In the genomic region with DNA sequence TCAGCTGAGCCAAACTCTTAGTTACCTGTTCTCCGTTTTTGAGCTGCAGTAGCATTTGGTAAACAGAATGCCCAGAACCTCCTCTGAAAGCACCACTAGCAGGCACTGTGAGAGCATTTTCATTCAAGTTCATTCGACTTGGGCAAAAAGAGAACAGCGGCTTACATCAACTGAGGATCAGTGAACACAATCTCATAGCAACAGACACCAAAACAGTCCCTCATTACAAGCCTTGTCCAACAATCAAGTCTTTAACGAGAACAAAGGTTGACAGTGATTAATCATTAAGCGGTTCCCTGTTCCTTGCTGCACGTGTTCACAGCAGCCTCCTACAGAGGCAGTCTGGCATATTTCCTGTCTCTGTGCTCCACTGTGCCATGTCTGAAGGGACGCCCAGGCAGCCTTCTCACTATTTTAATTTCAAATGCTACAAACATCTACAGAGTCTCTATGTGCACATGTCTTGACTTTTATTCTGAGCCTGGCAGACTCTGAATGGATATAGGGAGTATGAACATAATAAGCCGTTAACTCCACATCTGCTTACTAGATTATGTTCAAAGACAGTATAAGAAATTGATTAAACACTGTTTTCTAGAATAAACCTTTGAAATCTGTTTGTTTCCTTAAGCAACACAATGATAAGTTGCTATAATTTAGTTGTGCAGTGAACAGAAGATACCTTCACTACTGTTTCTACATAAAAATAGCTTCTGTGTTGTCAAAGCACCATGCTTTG, we compare ENCODE assay signal across 1 cellular context.
TF ChIP-seq lines count a peak whose summit lies in the region.

No MANE protein-coding gene starts in this region.

TF ChIP-seq in HepG2, 621 proteins besides CTCF, POLR2A, EP300 and RAD21 (continued from another document and continues in another):
- TF ChIP-seq CBFB (CRISPR knock-in tag; IDR thresholded peaks at IDR 0.05) (0 out of 2 replicates have a peak, but pooled peaks have one; percentile 39), ZNF282 (IDR thresholded peaks at IDR 0.05; ENCODE audit: partially characterized antibody) (no peak), XBP1 (CRISPR knock-in tag; IDR thresholded peaks at IDR 0.05) (no peak), ZNF746 (CRISPR knock-in tag; IDR thresholded peaks at IDR 0.05) (no peak; the same call in 1 of the 2 replicates), ZNF33A (CRISPR knock-in tag; IDR thresholded peaks at IDR 0.05; ENCODE audit: borderline replicate concordance) (no peak), RBAK (CRISPR knock-in tag; IDR thresholded peaks at IDR 0.05) (no peak), ZNF510 (CRISPR knock-in tag; IDR thresholded peaks at IDR 0.05; ENCODE audit: low read depth) (0 out of 2 replicates have a peak, but pooled peaks have one; percentile 62), ZNF788 (CRISPR knock-in tag; IDR thresholded peaks at IDR 0.05; ENCODE audit: borderline replicate concordance) (peak; percentile 74; the same call in 1 of the 2 replicates), TBL1XR1 (IDR thresholded peaks at IDR 0.05; ENCODE audit: borderline replicate concordance, low read length, partially characterized antibody) (peak; percentile 51), ZNF549 (CRISPR knock-in tag; IDR thresholded peaks at IDR 0.05) (no peak), FOSL2 (CRISPR knock-in tag; IDR thresholded peaks at IDR 0.05) (peak; percentile 84), CC2D1A (CRISPR knock-in tag; IDR thresholded peaks at IDR 0.05) (no peak), DNMT1 (CRISPR knock-in tag; IDR thresholded peaks at IDR 0.05) (no peak), MAZ (IDR thresholded peaks at IDR 0.05; ENCODE audit: borderline replicate concordance, low read depth, low read length) (no peak), MAZ (CRISPR knock-in tag; IDR thresholded peaks at IDR 0.05; ENCODE audit: low read depth) (0 out of 2 replicates have a peak, but pooled peaks have one; percentile 23), ZNF546 (CRISPR knock-in tag; conservative IDR thresholded peaks at IDR 0.05) (no peak), ZNF619 (CRISPR knock-in tag; IDR thresholded peaks at IDR 0.05) (no peak; the same call in 1 of the 2 replicates), FOXA3 (CRISPR knock-in tag; IDR thresholded peaks at IDR 0.05) (peak; percentile 83), ESRRA (CRISPR knock-in tag; IDR thresholded peaks at IDR 0.05; ENCODE audit: low read depth) (no peak), SRF (IDR thresholded peaks at IDR 0.05; ENCODE audit: low read depth, low read length) (no peak), HOXA7 (CRISPR knock-in tag; IDR thresholded peaks at IDR 0.05) (no peak), CBX2 (IDR thresholded peaks at IDR 0.05; ENCODE audit: low read depth, low read length) (no peak), CBX2 (CRISPR knock-in tag; IDR thresholded peaks at IDR 0.05; ENCODE audit: low read depth) (no peak), ZNF335 (CRISPR knock-in tag; IDR thresholded peaks at IDR 0.05) (no peak), EZH2 (conservative IDR thresholded peaks at IDR 0.05; ENCODE audit: low read depth, low read length) (no peak), ARNT (IDR thresholded peaks at IDR 0.05) (no peak), HNF4A (CRISPR knock-in tag; IDR thresholded peaks at IDR 0.05) (peak; percentile 85), ZNF629 (CRISPR knock-in tag; conservative IDR thresholded peaks at IDR 0.05) (peak; percentile 27), MATR3 (CRISPR knock-in tag; IDR thresholded peaks at IDR 0.05) (no peak), TAF15 (IDR thresholded peaks at IDR 0.05; ENCODE audit: low read depth, low read length, poor library complexity, severe bottlenecking) (no peak)
- TF ChIP-seq, protein P1, sequence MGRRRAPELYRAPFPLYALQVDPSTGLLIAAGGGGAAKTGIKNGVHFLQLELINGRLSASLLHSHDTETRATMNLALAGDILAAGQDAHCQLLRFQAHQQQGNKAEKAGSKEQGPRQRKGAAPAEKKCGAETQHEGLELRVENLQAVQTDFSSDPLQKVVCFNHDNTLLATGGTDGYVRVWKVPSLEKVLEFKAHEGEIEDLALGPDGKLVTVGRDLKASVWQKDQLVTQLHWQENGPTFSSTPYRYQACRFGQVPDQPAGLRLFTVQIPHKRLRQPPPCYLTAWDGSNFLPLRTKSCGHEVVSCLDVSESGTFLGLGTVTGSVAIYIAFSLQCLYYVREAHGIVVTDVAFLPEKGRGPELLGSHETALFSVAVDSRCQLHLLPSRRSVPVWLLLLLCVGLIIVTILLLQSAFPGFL (CRISPR knock-in tag; IDR thresholded peaks at IDR 0.05), result no peak
- TF ChIP-seq, protein P2, sequence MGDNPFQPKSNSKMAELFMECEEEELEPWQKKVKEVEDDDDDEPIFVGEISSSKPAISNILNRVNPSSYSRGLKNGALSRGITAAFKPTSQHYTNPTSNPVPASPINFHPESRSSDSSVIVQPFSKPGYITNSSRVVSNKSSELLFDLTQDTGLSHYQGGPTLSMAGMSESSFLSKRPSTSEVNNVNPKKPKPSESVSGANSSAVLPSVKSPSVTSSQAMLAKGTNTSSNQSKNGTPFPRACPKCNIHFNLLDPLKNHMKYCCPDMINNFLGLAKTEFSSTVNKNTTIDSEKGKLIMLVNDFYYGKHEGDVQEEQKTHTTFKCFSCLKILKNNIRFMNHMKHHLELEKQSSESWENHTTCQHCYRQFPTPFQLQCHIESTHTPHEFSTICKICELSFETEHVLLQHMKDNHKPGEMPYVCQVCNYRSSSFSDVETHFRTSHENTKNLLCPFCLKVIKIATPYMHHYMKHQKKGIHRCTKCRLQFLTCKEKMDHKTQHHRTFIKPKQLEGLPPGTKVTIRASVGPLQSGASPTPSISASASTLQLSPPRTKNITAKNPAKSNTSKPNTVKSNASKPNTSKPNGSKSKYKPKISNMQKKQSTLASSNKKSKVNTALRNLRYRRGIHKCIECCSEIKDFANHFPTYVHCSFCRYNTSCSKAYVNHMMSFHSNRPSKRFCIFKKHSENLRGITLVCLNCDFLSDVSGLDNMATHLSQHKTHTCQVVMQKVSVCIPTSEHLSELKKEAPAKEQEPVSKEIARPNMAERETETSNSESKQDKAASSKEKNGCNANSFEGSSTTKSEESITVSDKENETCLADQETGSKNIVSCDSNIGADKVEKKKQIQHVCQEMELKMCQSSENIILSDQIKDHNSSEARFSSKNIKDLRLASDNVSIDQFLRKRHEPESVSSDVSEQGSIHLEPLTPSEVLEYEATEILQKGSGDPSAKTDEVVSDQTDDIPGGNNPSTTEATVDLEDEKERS (CRISPR knock-in tag; IDR thresholded peaks at IDR 0.05), result peak; percentile 84; the same call in 1 of the 2 replicates
- TF ChIP-seq, protein P3, sequence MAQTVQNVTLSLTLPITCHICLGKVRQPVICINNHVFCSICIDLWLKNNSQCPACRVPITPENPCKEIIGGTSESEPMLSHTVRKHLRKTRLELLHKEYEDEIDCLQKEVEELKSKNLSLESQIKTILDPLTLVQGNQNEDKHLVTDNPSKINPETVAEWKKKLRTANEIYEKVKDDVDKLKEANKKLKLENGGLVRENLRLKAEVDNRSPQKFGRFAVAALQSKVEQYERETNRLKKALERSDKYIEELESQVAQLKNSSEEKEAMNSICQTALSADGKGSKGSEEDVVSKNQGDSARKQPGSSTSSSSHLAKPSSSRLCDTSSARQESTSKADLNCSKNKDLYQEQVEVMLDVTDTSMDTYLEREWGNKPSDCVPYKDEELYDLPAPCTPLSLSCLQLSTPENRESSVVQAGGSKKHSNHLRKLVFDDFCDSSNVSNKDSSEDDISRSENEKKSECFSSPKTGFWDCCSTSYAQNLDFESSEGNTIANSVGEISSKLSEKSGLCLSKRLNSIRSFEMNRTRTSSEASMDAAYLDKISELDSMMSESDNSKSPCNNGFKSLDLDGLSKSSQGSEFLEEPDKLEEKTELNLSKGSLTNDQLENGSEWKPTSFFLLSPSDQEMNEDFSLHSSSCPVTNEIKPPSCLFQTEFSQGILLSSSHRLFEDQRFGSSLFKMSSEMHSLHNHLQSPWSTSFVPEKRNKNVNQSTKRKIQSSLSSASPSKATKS (CRISPR knock-in tag; IDR thresholded peaks at IDR 0.05), result no peak
- TF ChIP-seq, protein P4, sequence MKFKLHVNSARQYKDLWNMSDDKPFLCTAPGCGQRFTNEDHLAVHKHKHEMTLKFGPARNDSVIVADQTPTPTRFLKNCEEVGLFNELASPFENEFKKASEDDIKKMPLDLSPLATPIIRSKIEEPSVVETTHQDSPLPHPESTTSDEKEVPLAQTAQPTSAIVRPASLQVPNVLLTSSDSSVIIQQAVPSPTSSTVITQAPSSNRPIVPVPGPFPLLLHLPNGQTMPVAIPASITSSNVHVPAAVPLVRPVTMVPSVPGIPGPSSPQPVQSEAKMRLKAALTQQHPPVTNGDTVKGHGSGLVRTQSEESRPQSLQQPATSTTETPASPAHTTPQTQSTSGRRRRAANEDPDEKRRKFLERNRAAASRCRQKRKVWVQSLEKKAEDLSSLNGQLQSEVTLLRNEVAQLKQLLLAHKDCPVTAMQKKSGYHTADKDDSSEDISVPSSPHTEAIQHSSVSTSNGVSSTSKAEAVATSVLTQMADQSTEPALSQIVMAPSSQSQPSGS (CRISPR knock-in tag; IDR thresholded peaks at IDR 0.05), result no peak; the same call in none of the 2 replicates
- TF ChIP-seq, protein P5, sequence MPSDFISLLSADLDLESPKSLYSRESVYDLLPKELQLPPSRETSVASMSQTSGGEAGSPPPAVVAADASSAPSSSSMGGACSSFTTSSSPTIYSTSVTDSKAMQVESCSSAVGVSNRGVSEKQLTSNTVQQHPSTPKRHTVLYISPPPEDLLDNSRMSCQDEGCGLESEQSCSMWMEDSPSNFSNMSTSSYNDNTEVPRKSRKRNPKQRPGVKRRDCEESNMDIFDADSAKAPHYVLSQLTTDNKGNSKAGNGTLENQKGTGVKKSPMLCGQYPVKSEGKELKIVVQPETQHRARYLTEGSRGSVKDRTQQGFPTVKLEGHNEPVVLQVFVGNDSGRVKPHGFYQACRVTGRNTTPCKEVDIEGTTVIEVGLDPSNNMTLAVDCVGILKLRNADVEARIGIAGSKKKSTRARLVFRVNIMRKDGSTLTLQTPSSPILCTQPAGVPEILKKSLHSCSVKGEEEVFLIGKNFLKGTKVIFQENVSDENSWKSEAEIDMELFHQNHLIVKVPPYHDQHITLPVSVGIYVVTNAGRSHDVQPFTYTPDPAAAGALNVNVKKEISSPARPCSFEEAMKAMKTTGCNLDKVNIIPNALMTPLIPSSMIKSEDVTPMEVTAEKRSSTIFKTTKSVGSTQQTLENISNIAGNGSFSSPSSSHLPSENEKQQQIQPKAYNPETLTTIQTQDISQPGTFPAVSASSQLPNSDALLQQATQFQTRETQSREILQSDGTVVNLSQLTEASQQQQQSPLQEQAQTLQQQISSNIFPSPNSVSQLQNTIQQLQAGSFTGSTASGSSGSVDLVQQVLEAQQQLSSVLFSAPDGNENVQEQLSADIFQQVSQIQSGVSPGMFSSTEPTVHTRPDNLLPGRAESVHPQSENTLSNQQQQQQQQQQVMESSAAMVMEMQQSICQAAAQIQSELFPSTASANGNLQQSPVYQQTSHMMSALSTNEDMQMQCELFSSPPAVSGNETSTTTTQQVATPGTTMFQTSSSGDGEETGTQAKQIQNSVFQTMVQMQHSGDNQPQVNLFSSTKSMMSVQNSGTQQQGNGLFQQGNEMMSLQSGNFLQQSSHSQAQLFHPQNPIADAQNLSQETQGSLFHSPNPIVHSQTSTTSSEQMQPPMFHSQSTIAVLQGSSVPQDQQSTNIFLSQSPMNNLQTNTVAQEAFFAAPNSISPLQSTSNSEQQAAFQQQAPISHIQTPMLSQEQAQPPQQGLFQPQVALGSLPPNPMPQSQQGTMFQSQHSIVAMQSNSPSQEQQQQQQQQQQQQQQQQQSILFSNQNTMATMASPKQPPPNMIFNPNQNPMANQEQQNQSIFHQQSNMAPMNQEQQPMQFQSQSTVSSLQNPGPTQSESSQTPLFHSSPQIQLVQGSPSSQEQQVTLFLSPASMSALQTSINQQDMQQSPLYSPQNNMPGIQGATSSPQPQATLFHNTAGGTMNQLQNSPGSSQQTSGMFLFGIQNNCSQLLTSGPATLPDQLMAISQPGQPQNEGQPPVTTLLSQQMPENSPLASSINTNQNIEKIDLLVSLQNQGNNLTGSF (CRISPR knock-in tag; IDR thresholded peaks at IDR 0.05), result no peak
- TF ChIP-seq, protein P6, sequence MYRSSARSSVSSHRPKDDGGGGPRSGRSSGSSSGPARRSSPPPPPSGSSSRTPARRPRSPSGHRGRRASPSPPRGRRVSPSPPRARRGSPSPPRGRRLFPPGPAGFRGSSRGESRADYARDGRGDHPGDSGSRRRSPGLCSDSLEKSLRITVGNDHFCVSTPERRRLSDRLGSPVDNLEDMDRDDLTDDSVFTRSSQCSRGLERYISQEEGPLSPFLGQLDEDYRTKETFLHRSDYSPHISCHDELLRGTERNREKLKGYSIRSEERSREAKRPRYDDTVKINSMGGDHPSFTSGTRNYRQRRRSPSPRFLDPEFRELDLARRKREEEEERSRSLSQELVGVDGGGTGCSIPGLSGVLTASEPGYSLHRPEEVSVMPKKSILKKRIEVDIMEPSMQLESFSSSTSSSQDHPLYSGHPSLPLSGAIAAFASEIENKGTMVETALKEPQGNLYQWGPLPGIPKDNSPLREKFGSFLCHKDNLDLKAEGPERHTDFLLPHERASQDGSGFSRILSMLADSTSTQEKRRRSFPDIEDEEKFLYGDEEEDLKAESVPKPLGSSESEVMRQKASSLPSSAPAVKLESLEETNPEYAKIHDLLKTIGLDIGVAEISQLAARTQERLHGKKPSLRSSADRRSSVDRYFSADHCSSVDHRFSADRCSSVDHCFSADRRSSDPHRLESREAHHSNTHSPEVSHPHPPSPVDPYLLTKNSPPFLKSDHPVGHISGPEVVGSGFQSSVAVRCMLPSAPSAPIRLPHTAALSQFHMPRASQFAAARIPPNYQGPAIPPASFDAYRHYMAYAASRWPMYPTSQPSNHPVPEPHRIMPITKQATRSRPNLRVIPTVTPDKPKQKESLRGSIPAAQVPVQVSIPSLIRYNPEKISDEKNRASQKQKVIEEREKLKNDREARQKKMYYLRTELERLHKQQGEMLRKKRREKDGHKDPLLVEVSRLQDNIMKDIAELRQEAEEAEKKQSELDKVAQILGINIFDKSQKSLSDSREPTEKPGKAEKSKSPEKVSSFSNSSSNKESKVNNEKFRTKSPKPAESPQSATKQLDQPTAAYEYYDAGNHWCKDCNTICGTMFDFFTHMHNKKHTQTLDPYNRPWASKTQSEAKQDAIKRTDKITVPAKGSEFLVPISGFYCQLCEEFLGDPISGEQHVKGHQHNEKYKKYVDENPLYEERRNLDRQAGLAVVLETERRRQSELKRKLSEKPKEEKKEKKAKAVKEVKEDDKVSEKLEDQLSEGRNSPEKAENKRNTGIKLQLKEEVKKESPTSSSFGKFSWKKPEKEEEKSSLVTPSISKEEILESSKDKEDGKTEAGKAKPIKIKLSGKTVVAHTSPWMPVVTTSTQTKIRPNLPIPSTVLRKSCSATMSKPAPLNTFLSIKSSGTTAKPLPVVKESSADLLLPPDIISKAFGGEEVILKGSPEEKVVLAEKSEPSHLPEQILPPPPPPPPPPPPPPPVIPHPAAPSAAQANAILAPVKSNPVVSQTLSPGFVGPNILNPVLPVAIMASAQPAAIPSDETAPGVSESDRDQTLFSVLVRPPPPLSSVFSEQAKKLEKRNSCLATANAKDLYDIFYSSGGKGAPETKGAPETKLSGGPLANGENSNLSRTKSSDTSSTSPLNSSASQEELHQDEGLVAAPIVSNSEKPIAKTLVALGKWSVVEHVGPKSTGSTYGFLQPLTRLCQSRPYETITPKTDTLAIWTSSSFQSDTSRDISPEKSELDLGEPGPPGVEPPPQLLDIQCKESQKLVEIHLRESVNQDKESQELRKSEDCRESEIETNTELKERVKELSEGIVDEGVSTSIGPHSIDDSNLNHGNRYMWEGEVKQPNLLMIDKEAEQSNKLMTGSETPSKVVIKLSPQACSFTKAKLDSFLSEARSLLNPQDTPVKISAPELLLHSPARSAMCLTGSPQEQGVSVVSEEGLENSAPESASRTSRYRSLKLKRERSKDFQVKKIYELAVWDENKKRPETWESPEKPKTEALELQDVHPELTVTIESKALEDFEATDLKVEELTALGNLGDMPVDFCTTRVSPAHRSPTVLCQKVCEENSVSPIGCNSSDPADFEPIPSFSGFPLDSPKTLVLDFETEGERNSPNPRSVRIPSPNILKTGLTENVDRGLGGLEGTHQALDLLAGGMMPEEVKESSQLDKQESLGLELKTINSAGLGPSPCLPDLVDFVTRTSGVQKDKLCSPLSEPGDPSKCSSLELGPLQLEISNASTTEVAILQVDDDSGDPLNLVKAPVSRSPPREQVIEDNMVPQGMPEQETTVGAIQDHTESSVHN (CRISPR knock-in tag; IDR thresholded peaks at IDR 0.05), result 0 out of 2 replicates have a peak, but pooled peaks have one; percentile 68
